7 cellular contexts compared by ENCODE assay signal in genomic region chr1:112507896-112508241, GRCh38. TPM values are rescaled to one million over a fixed set of nuclear protein-coding genes. Genes with fewer than 3 reads are reported as not detected.
DNase-seq lines count a peak whose midpoint lies in the region; ATAC-seq, FAIRE-seq and TF ChIP-seq lines count a peak whose summit lies in the region.

No MANE protein-coding gene starts in this region.

- H3K56ac ChIP-seq in H9 (ENCODE audit: insufficient read length, low read depth, low read length): no peak overlapping the region

- H3K4me1 ChIP-seq in H9 (ENCODE audit: insufficient read depth, low read length) (0 out of 2 replicates have a peak, but pooled peaks cover 3% of the 10 kb centered on the region), pancreas (peaks cover 0 to 8% (median 5%) of the 10 kb centered on the region in 3 donors)

- H3T11ph ChIP-seq in H9 (ENCODE audit: low read length): no peak overlapping the region

- H4K5ac ChIP-seq in H9 (ENCODE audit: insufficient read length, low read depth, low read length): no peak overlapping the region

- peak overlapping the region; percentile 70 to 88 for H3K4me3 Mint-ChIP-seq in H9

- no peaks in the 10 kb centered on the region for H3K36me3 ChIP-seq in WERI-Rb-1
- no peaks in the 10 kb centered on the region for H3K36me3 ChIP-seq in pancreas

- H2AFZ ChIP-seq in H9 (ENCODE audit: low read length): no peak overlapping the region

- no peak overlapping the region for H3K27ac Mint-ChIP-seq in H9

- H4K20me1 ChIP-seq in H9 (ENCODE audit: control insufficient read depth, insufficient read depth, insufficient read length): no peaks in the 10 kb centered on the region

- no peak for TF ChIP-seq CTCF in H9 (conservative IDR thresholded peaks at IDR 0.05)
- no peak for TF ChIP-seq CTCF in WERI-Rb-1 (IDR thresholded peaks at IDR 0.05; ENCODE audit: low read depth, low read length)
- TF ChIP-seq CTCF in epithelial cell of proximal tubule (conservative IDR thresholded peaks at IDR 0.05; ENCODE audit: low read depth, low read length): no peak
- no peak for TF ChIP-seq CTCF in pancreas (IDR thresholded peaks at IDR 0.05)

- no peaks in the 10 kb centered on the region for H3K9me3 ChIP-seq in H9 (ENCODE audit: control insufficient read depth, low read depth, low read length)
- H3K9me3 ChIP-seq in WERI-Rb-1 (ENCODE audit: severe bottlenecking): no peaks in the 10 kb centered on the region
- H3K9me3 ChIP-seq in pancreas: no peaks in the 10 kb centered on the region

- peak overlapping the region; percentile 93 for H3K4me2 ChIP-seq in H9 (ENCODE audit: insufficient read depth, insufficient read length, low read length)

- peak; percentile 33 to 49 (median 41) for ATAC-seq in pancreas

- no peak overlapping the region for H3K4ac ChIP-seq in H9 (ENCODE audit: low read depth, low read length)

- no peak overlapping the region for H3K23ac ChIP-seq in H9 (ENCODE audit: insufficient read length, low read depth, low read length)

- H2BK12ac ChIP-seq in H9 (ENCODE audit: insufficient read length, low read depth, low read length): no peak overlapping the region

- no peak overlapping the region for H3K9ac ChIP-seq in H9 (ENCODE audit: extremely low read depth, insufficient read length, low read length)

- intact Hi-C loops in pancreas (cut with DNase I): loop anchor here in 2 of 3 donors (5.0 to 10.0 kb wide), 2 partner anchors 197 to 199 kb away; partner anchors contain the start of gene RHOC (in 2 of the 2)

- no CpG with 5 or more reads among the region's 15 CpGs for WGBS in H9 (ENCODE audit: extremely low coverage, insufficient read length, low lambda C conversion rate)
- 2 to 4% methylated on average over 14 to 15 of the region's 15 CpGs for WGBS in pancreas, 2 donors

- H3K27me3 Mint-ChIP-seq in H9 (ENCODE audit: low read depth): peaks cover 96% of the 10 kb centered on the region

- H3K4me3 ChIP-seq in WERI-Rb-1 (ENCODE audit: low read depth, low read length) (peak overlapping the region; percentile 60), epithelial cell of proximal tubule (ENCODE audit: low read depth, low read length) (peak overlapping the region; percentile 59), pancreas (peak overlapping the region in 3 of 4 donors; percentile 31 to 65 (median 47))

- DNase-seq in H9 (peak; percentile 61), WERI-Rb-1 (peak; percentile 59), epithelial cell of proximal tubule (ENCODE audit: low read depth) (no peak), pancreas (peak in 1 of 6 donors; percentile 32), cerebellar cortex (ENCODE audit: low spot score) (no peak), NCI-H1092 (lab: John Stamatoyannopoulos, UW) (no peak)
- no peak for DNase-seq in central memory CD4-positive, alpha-beta T cell

- H3K79me2 ChIP-seq in H9 (ENCODE audit: insufficient read depth, low read length): no peaks in the 10 kb centered on the region

- H3K27me3 ChIP-seq in H9 (ENCODE audit: insufficient read depth, low read length) (peaks cover 54% of the 10 kb centered on the region), WERI-Rb-1 (ENCODE audit: insufficient read depth, low read depth, severe bottlenecking) (no peaks in the 10 kb centered on the region), pancreas (no peaks in the 10 kb centered on the region)

- no peaks in the 10 kb centered on the region for H3K36me3 Mint-ChIP-seq in H9 (ENCODE audit: insufficient read depth in 1 of 3, low read depth in 3 of 3)

- FAIRE-seq in pancreas (lab: Jason Lieb, UNC): no peak

- H3K4me1 Mint-ChIP-seq in H9: peaks cover 22 to 51% of the 10 kb centered on the region in 2 experiments

- peaks cover 24% of the 10 kb centered on the region for H3K23me2 ChIP-seq in H9 (ENCODE audit: insufficient read length, low read depth, low read length, poor library complexity, severe bottlenecking)

- H2AK5ac ChIP-seq in H9 (ENCODE audit: insufficient read length, low read length): no peak overlapping the region

- H2BK5ac ChIP-seq in H9 (ENCODE audit: insufficient read length, low read length): no peak overlapping the region

- H3K14ac ChIP-seq in H9 (ENCODE audit: insufficient read depth, low read length): no peak overlapping the region

- no peak overlapping the region for H2BK15ac ChIP-seq in H9 (ENCODE audit: low read depth, low read length)

- H3K27ac ChIP-seq in H9 (ENCODE audit: insufficient read length, low read depth, low read length): no peak overlapping the region
- H3K27ac ChIP-seq in WERI-Rb-1: no peak overlapping the region
- no peak overlapping the region for H3K27ac ChIP-seq in pancreas

- H2BK20ac ChIP-seq in H9 (ENCODE audit: low read depth, low read length, poor library complexity, severe bottlenecking): no peak overlapping the region

- no peak overlapping the region for H4K8ac ChIP-seq in H9 (replicated peaks; ENCODE audit: insufficient read length, low read depth, low read length)

- H3K9me3 Mint-ChIP-seq in H9: no peaks in the 10 kb centered on the region; a peak in 1 of 5 replicates

- H4K91ac ChIP-seq in H9 (ENCODE audit: insufficient read length, low read depth, low read length): no peak overlapping the region

- H2BK120ac ChIP-seq in H9 (ENCODE audit: low read depth, low read length, poor library complexity, severe bottlenecking): no peak overlapping the region

- no peaks in the 10 kb centered on the region for H3K79me1 ChIP-seq in H9 (ENCODE audit: insufficient read depth, low read depth, low read length, poor library complexity, severe bottlenecking)

- no peak overlapping the region for H3K18ac ChIP-seq in H9 (ENCODE audit: insufficient read length, low read depth, low read length)

RNA-seq across cellular contexts. Expression of gene WNT2B, which starts 0.9 kb away (rescaled TPM):
- total RNA-seq in H9 (2021) (0.66 and 0.68 TPM in 2 replicates), epithelial cell of proximal tubule (0.80 and 4.8 TPM in 2 replicates), pancreas (1 to 10 TPM in 4 of 6 donors, under 1 TPM in 2; 0.79 to 2.7 (median 1.6) TPM)
- 1 to 10 TPM in 1 of 2 donors, under 1 TPM in 1; 0.84 to 1.6 TPM for polyA plus RNA-seq in pancreas

Comparison
In these comparisons a context has a peak if more than half of its experiments do, and no peak if none do; other contexts are left out.
1. DNase-seq: peak in H9 (single experiment) and WERI-Rb-1 (single experiment); none in epithelial cell of proximal tubule (single experiment), cerebellar cortex (single experiment), NCI-H1092 (single experiment) and central memory CD4-positive, alpha-beta T cell (single experiment).
2. Peak in every context shown above with its lines, with median percentiles within 50 percentile points of each other: H3K4me3 ChIP-seq.